In genomic region chr17:44402564-44403172, GRCh38 we compare ENCODE assay signal across 1 cellular context.
TF ChIP-seq lines count a peak whose summit lies in the region.

No MANE protein-coding gene starts in this region.

TF ChIP-seq in GM12878, 131 proteins besides CTCF, POLR2A, EP300 and RAD21 (continued from another document):
- TF ChIP-seq PRDM15 (CRISPR knock-in tag; IDR thresholded peaks at IDR 0.05) (no peak), EED (IDR thresholded peaks at IDR 0.05; ENCODE audit: low read depth) (peak; percentile 43; the same call in 1 of the 2 replicates), ZNF622 (IDR thresholded peaks at IDR 0.05) (no peak), PML (IDR thresholded peaks at IDR 0.05; ENCODE audit: low read length) (no peak)
